16 cellular contexts compared by ENCODE assay signal in the genomic region with DNA sequence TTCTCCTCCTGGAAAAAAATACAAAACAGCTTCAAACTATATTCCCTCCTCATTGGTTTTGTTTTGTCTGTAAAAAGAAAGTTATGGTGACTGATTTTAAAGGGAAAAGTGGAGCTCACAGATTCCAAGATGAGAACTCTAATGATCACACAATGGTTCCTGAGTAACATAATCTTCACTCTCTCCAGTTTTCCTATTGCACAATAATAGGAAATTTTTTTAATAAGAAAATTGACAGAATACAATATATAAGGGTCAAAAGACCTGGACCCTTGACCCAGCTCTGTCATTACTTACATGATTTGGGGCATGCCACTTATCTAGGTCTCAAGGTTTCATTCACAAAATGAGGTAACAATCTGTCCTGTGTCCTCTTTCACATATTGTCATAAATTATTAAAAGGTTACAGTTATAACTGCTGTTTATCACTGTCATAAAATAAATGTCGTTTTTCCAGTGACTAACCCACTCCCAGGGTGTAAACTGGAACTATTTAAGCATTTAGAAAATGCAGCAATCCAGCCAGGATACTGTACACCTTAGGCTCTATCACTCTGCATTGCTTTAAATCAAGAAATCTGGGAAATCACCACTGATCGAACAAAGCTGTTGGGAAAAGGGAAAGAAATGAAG. TPM values are rescaled to one million over a fixed set of nuclear protein-coding genes. Genes with fewer than 3 reads are reported as not detected.
DNase-seq lines count a peak whose midpoint lies in the region; ATAC-seq and TF ChIP-seq lines count a peak whose summit lies in the region.
"Had no signal": no experiment of that assay in that cellular context is flagged by ENCODE, and none has a peak within 500 bp of the region (broad histone marks: within the 10 kb centered on the region; RNA-seq: fewer than 3 reads in every experiment).

No MANE protein-coding gene starts in this region.

- no peaks in the 10 kb centered on the region for H3K27me3 Mint-ChIP-seq in T-helper 2 cell treated with Interferon-gamma antibody and Interleukin-4, amounts not matched to agents 5 μg/mL and 100 μg/mL, for 36 hours (ENCODE audit: low read depth)

- peaks cover 10% of the 10 kb centered on the region for H3K36me3 ChIP-seq in OCI-LY7 (ENCODE audit: insufficient read depth, low read length)
- no peaks in the 10 kb centered on the region for H3K36me3 ChIP-seq in gastrocnemius medialis
- H3K36me3 ChIP-seq: adrenal gland had no signal

- H3K4me2 ChIP-seq in OCI-LY7 (ENCODE audit: low read length): 0 out of 2 replicates have a peak overlapping the region, but pooled peaks have one; percentile 89

- no peak for DNase-seq in T-helper 2 cell treated with Interferon-gamma antibody and Interleukin-4, amounts not matched to agents 5 μg/mL and 100 μg/mL, for 36 hours (ENCODE audit: low spot score)
- DNase-seq in T-helper 2 cell (no peak), OCI-LY7 (ENCODE audit: low spot score) (no peak), dorsolateral prefrontal cortex (no peak), gastrocnemius medialis (no peak), D341Med (ENCODE audit: low spot score) (no peak)
- DNase-seq: 8988T; activated CD4-positive, CD25-positive, alpha-beta regulatory T cell treated with anti-CD3 and anti-CD28 coated beads, Interleukin-2, amount 50 U/mL, for 72 hours; adrenal gland; Calu3; foreskin fibroblast; islet precursor cell; NCI-H2171 had no signal

- peaks cover 56% of the 10 kb centered on the region for H3K36me3 Mint-ChIP-seq in T-helper 2 cell treated with Interferon-gamma antibody and Interleukin-4, amounts not matched to agents 5 μg/mL and 100 μg/mL, for 36 hours (ENCODE audit: low read depth)

- no TSS peak for BruUV-seq in OCI-LY7 (replicated peaks; lab: Mats Ljungman, UMichigan)

- H3K79me2 ChIP-seq in OCI-LY7 (ENCODE audit: insufficient read depth, low read depth, low read length): peaks cover 30% of the 10 kb centered on the region; the same call in 1 of the 2 replicates

- TF ChIP-seq CTCF in OCI-LY7 (conservative IDR thresholded peaks at IDR 0.05; ENCODE audit: low read length) (no peak), dorsolateral prefrontal cortex (IDR thresholded peaks at IDR 0.05 in 54 of 56, conservative IDR thresholded peaks at IDR 0.05 in 2 of 56; ENCODE audit: low read depth in 1 of 56, partially characterized antibody in 56 of 56) (no peak), gastrocnemius medialis (IDR thresholded peaks at IDR 0.05 in 4 of 5, conservative IDR thresholded peaks at IDR 0.05 in 1 of 5) (no peak)

- H3K27ac Mint-ChIP-seq in T-helper 2 cell treated with Interferon-gamma antibody and Interleukin-4, amounts not matched to agents 5 μg/mL and 100 μg/mL, for 36 hours: peak overlapping the region; percentile 71

- TF ChIP-seq POLR2A in gastrocnemius medialis (IDR thresholded peaks at IDR 0.05): no peak

- CTCF ChIA-PET in OCI-LY7 (lab: Charles Lee; ENCODE audit: unreplicated experiment): no interaction called here

- peak overlapping the region; percentile 61 for H3K4me3 Mint-ChIP-seq in T-helper 2 cell treated with Interferon-gamma antibody and Interleukin-4, amounts not matched to agents 5 μg/mL and 100 μg/mL, for 36 hours

- no peak overlapping the region for H3K27ac ChIP-seq in OCI-LY7 (ENCODE audit: low read depth, low read length, poor library complexity, severe bottlenecking)
- peak overlapping the region in 50 of 59 donors; percentile 14 to 95 (median 63) for H3K27ac ChIP-seq in dorsolateral prefrontal cortex
- peak overlapping the region in 3 of 4 donors; percentile 46 to 70 (median 53) for H3K27ac ChIP-seq in gastrocnemius medialis

- H3K4me3 ChIP-seq in OCI-LY7 (ENCODE audit: low read depth, low read length, poor library complexity, severe bottlenecking): no peak overlapping the region
- peak overlapping the region in 53 of 59 donors; percentile 1 to 94 (median 35) for H3K4me3 ChIP-seq in dorsolateral prefrontal cortex
- no peak overlapping the region for H3K4me3 ChIP-seq in gastrocnemius medialis
- H3K4me3 ChIP-seq: adrenal gland had no signal

- H3K4me1 ChIP-seq in OCI-LY7 (ENCODE audit: insufficient read depth, low read length, poor library complexity, severe bottlenecking) (peaks cover 36% of the 10 kb centered on the region), gastrocnemius medialis (peaks cover 12 to 19% of the 10 kb centered on the region in 2 donors)

- no peaks in the 10 kb centered on the region for H3K9me2 ChIP-seq in OCI-LY7 (ENCODE audit: insufficient read depth, low read length)

- intact Hi-C loops in OCI-LY7 (cut with micrococcal nuclease; ENCODE audit: unreplicated experiment) (loop anchor here (10.0 kb wide), 1 partner anchor 72 kb away; no protein-coding TSS in a partner anchor), dorsolateral prefrontal cortex (cut with DNase I) (no loop called here), gastrocnemius medialis (cut with DNase I; ENCODE audit: low total_unique reads) (no loop called here)

- peaks cover 4% of the 10 kb centered on the region for H3K9me3 Mint-ChIP-seq in T-helper 2 cell treated with Interferon-gamma antibody and Interleukin-4, amounts not matched to agents 5 μg/mL and 100 μg/mL, for 36 hours

- H2AFZ ChIP-seq in OCI-LY7 (ENCODE audit: low read length): no peak overlapping the region

- H3K4me1 Mint-ChIP-seq in T-helper 2 cell treated with Interferon-gamma antibody and Interleukin-4, amounts not matched to agents 5 μg/mL and 100 μg/mL, for 36 hours (ENCODE audit: low read depth): peaks cover 58% of the 10 kb centered on the region

- H3K9me3 ChIP-seq in OCI-LY7 (ENCODE audit: low read length) (no peaks in the 10 kb centered on the region), gastrocnemius medialis (no peaks in the 10 kb centered on the region)
- H3K9me3 ChIP-seq: adrenal gland had no signal

- ATAC-seq in gastrocnemius medialis: no peak
- ATAC-seq in HG03280 (IDR thresholded peaks at IDR 0.05; ENCODE audit: unreplicated experiment): no peak
- no peak for ATAC-seq in HG03432 (IDR thresholded peaks at IDR 0.05; ENCODE audit: unreplicated experiment)
- ATAC-seq: sciatic nerve had no signal

- POLR2A ChIA-PET in OCI-LY7 (lab: Charles Lee): interaction anchor here (0.7 to 1.5 kb wide), 2 partner anchors 18 to 37 kb away, joined by 3 to 4 read pairs; no protein-coding TSS in a partner anchor

- H3K27me3 ChIP-seq in dorsolateral prefrontal cortex (no peaks in the 10 kb centered on the region), gastrocnemius medialis (no peaks in the 10 kb centered on the region)
- H3K27me3 ChIP-seq: adrenal gland had no signal

- H4K20me1 ChIP-seq in OCI-LY7 (ENCODE audit: insufficient read depth, low read length): no peaks in the 10 kb centered on the region

- in situ Hi-C loops in gastrocnemius medialis (cut with MboI; ENCODE audit: low sequenced_read_pairs in 4 of 4): no loop called here

RNA-seq across cellular contexts. Expression of a gene that starts 4.1 kb away (rescaled TPM):
- total RNA-seq in OCI-LY7 (2014; rRNA removed; shearing (Covaris generic)): 7.7 and 10.1 TPM in 2 replicates
- 9.5 and 15.4 TPM in 2 replicates for total RNA-seq in OCI-LY7 (2022)
- total RNA-seq in dorsolateral prefrontal cortex: 10 to 100 TPM; 42.8 to 86.5 (median 65.9) TPM
- total RNA-seq in gastrocnemius medialis: 10 to 100 TPM in 3 of 4 donors, 1 to 10 TPM in 1; 4.2 to 14.1 (median 12.2) TPM

Comparison
In these comparisons a context has a peak if more than half of its experiments do, and no peak if none do; other contexts are left out.
1. H3K4me3 ChIP-seq: peak in dorsolateral prefrontal cortex (53 of 59); none in OCI-LY7 (single experiment) and gastrocnemius medialis (0 of 4).